1 cellular context compared by ENCODE assay signal in genomic region chr14:52876311-52876710, GRCh38.
TF ChIP-seq lines count a peak whose summit lies in the region.

No MANE protein-coding gene starts in this region.

TF ChIP-seq in WTC11, 78 proteins besides CTCF, POLR2A, EP300 and RAD21 (continued from another document):
- TF ChIP-seq ATF2 (CRISPR knock-in tag; IDR thresholded peaks at IDR 0.05; ENCODE audit: borderline replicate concordance, low read depth) (no peak), SP1 (CRISPR knock-in tag; conservative IDR thresholded peaks at IDR 0.05) (no peak), FOXK1 (CRISPR knock-in tag; IDR thresholded peaks at IDR 0.05) (no peak)
TF ChIP-seq in WTC11: peak in this region for 0.
